In genomic region chr19:45423033-45423588, GRCh38 we compare ENCODE assay signal across 1 cellular context.
A peak's percentile ranks its signal among the peaks of the same experiment; 100 is the strongest.
TF ChIP-seq lines count a peak whose summit lies in the region.

No MANE protein-coding gene starts in this region.

TF ChIP-seq in HepG2, 621 proteins besides CTCF, POLR2A, EP300 and RAD21 (continued from another document and continues in another):
- no peak for TF ChIP-seq HNF4G (IDR thresholded peaks at IDR 0.05; ENCODE audit: borderline replicate concordance, low read depth, low read length)
- TF ChIP-seq HNF4G (CRISPR knock-in tag; IDR thresholded peaks at IDR 0.05; ENCODE audit: borderline replicate concordance, low read depth), result 0 out of 2 replicates have a peak, but pooled peaks have one; percentile 11
- no peak for TF ChIP-seq ZNF17 (CRISPR knock-in tag; IDR thresholded peaks at IDR 0.05)
- 0 out of 2 replicates have a peak, but pooled peaks have one; percentile 10 for TF ChIP-seq ESRRA (CRISPR knock-in tag; IDR thresholded peaks at IDR 0.05; ENCODE audit: low read depth)
- TF ChIP-seq CAMTA2 (CRISPR knock-in tag; IDR thresholded peaks at IDR 0.05; ENCODE audit: borderline replicate concordance), result no peak
- TF ChIP-seq PATZ1 (CRISPR knock-in tag; IDR thresholded peaks at IDR 0.05), result no peak
- TF ChIP-seq E2F1 (CRISPR knock-in tag; IDR thresholded peaks at IDR 0.05), result no peak
- no peak for TF ChIP-seq HNF1A (IDR thresholded peaks at IDR 0.05; ENCODE audit: low read depth)
- no peak for TF ChIP-seq HNF1A (CRISPR knock-in tag; IDR thresholded peaks at IDR 0.05; ENCODE audit: borderline replicate concordance)
- TF ChIP-seq ZNF660 (CRISPR knock-in tag; IDR thresholded peaks at IDR 0.05; ENCODE audit: borderline replicate concordance, low read depth), result no peak
- TF ChIP-seq PHB2 (IDR thresholded peaks at IDR 0.05; ENCODE audit: partially characterized antibody), result no peak
- TF ChIP-seq HES4 (CRISPR knock-in tag; IDR thresholded peaks at IDR 0.05; ENCODE audit: borderline replicate concordance), result no peak
- TF ChIP-seq NR2F1 (CRISPR knock-in tag; IDR thresholded peaks at IDR 0.05), result peak in 1 of 2 experiments; percentile 58; a peak in 1 of 4 replicates
- TF ChIP-seq CERS6 (CRISPR knock-in tag; IDR thresholded peaks at IDR 0.05), result no peak
- TF ChIP-seq PHF21A (CRISPR knock-in tag; IDR thresholded peaks at IDR 0.05), result no peak
- peak; percentile 78; the same call in 1 of the 2 replicates for TF ChIP-seq ZNF776 (CRISPR knock-in tag; IDR thresholded peaks at IDR 0.05)
- no peak for TF ChIP-seq ARID5B (CRISPR knock-in tag; IDR thresholded peaks at IDR 0.05)
- TF ChIP-seq NR2F6 (IDR thresholded peaks at IDR 0.05), result peak; percentile 53; the same call in 1 of the 2 replicates
- 0 out of 2 replicates have a peak, but pooled peaks have one; percentile 8 for TF ChIP-seq NR2F6 (CRISPR knock-in tag; IDR thresholded peaks at IDR 0.05)
- 0 out of 2 replicates have a peak, but pooled peaks have one; percentile 11 for TF ChIP-seq ZNF280D (CRISPR knock-in tag; IDR thresholded peaks at IDR 0.05)
- no peak for TF ChIP-seq ZNF460 (CRISPR knock-in tag; IDR thresholded peaks at IDR 0.05; ENCODE audit: borderline replicate concordance)
- TF ChIP-seq ATM (IDR thresholded peaks at IDR 0.05; ENCODE audit: borderline replicate concordance), result no peak
- TF ChIP-seq REXO4 (CRISPR knock-in tag; IDR thresholded peaks at IDR 0.05; ENCODE audit: borderline replicate concordance), result no peak
- TF ChIP-seq PBX2 (CRISPR knock-in tag; IDR thresholded peaks at IDR 0.05), result no peak
- no peak for TF ChIP-seq HCFC1 (IDR thresholded peaks at IDR 0.05; ENCODE audit: low read depth, low read length)
- peak; percentile 61; the same call in 1 of the 2 replicates for TF ChIP-seq SNAI1 (CRISPR knock-in tag; IDR thresholded peaks at IDR 0.05; ENCODE audit: borderline replicate concordance)
- no peak for TF ChIP-seq ARHGAP35 (CRISPR knock-in tag; IDR thresholded peaks at IDR 0.05; ENCODE audit: borderline replicate concordance)
- TF ChIP-seq ZNF792 (CRISPR knock-in tag; IDR thresholded peaks at IDR 0.05), result 0 out of 2 replicates have a peak, but pooled peaks have one; percentile 5
- TF ChIP-seq ZNF549 (CRISPR knock-in tag; IDR thresholded peaks at IDR 0.05), result no peak
- TF ChIP-seq ZFP36 (IDR thresholded peaks at IDR 0.05; ENCODE audit: borderline replicate concordance, low read depth, low read length, partially characterized antibody), result no peak
- TF ChIP-seq KDM3A (CRISPR knock-in tag; IDR thresholded peaks at IDR 0.05; ENCODE audit: low read depth), result 0 out of 2 replicates have a peak, but pooled peaks have one; percentile 13
- no peak for TF ChIP-seq ZBTB42 (CRISPR knock-in tag; IDR thresholded peaks at IDR 0.05)
- no peak for TF ChIP-seq ZNF512 (CRISPR knock-in tag; IDR thresholded peaks at IDR 0.05)
- TF ChIP-seq ZNF747 (CRISPR knock-in tag; IDR thresholded peaks at IDR 0.05; ENCODE audit: borderline replicate concordance), result no peak
- TF ChIP-seq ZNF263 (CRISPR knock-in tag; IDR thresholded peaks at IDR 0.05), result no peak
- TF ChIP-seq NKX3-1 (CRISPR knock-in tag; IDR thresholded peaks at IDR 0.05), result no peak
- no peak for TF ChIP-seq MYPOP (CRISPR knock-in tag; IDR thresholded peaks at IDR 0.05)
- TF ChIP-seq LBX2 (CRISPR knock-in tag; IDR thresholded peaks at IDR 0.05; ENCODE audit: borderline replicate concordance), result no peak
- TF ChIP-seq SIX1 (CRISPR knock-in tag; IDR thresholded peaks at IDR 0.05; ENCODE audit: borderline replicate concordance), result no peak
- TF ChIP-seq ZIK1 (CRISPR knock-in tag; IDR thresholded peaks at IDR 0.05; ENCODE audit: borderline replicate concordance, low read depth), result 0 out of 2 replicates have a peak, but pooled peaks have one; percentile 26
- 0 out of 2 replicates have a peak, but pooled peaks have one; percentile 14 for TF ChIP-seq ZNF446 (CRISPR knock-in tag; IDR thresholded peaks at IDR 0.05)
- no peak for TF ChIP-seq GATAD2A (CRISPR knock-in tag; IDR thresholded peaks at IDR 0.05)
- no peak for TF ChIP-seq MEIS2 (CRISPR knock-in tag; IDR thresholded peaks at IDR 0.05)
